Comparison of ENCODE assay signal across 8 cellular contexts in the genomic region with DNA sequence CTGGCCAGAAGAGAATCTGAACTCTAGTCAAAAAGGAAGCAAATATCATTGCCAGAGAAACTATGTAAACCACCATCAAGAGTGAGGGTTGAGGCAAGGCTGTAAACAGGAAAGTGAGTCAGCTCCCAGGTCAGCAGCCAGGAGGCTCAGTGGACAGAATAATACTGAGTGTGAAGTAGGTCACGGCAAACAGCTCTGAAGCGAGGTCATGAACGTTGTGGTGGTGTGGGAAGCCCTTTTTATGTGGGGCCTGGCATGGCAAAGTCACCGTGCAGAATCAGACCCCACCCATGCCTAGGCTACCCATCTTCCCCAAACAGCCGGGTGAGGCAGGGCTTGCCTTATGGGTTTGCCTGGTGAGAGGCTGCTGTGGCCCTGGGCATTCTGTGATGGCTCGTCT. TPM values are rescaled to one million over a fixed set of nuclear protein-coding genes. Genes with fewer than 3 reads are reported as not detected.
DNase-seq lines count a peak whose midpoint lies in the region; ATAC-seq, FAIRE-seq and TF ChIP-seq lines count a peak whose summit lies in the region.

No MANE protein-coding gene starts in this region.

- no peaks in the 10 kb centered on the region for H3K9me3 Mint-ChIP-seq in CD4-positive, alpha-beta T cell

- H2AFZ ChIP-seq in osteoblast (ENCODE audit: low read length) = peak overlapping the region; percentile 25

- H3K27me3 Mint-ChIP-seq in CD4-positive, alpha-beta T cell = no peaks in the 10 kb centered on the region

- FAIRE-seq in endometrium (lab: Jason Lieb, UNC) = peak; percentile 15

- intact Hi-C loops in CD4-positive, alpha-beta T cell (cut with DNase I, micrococcal nuclease) = loop anchor here in 1 of 2 experiments (1.0 kb wide), 1 partner anchor 16 kb away; no protein-coding TSS in a partner anchor
- intact Hi-C loops in uterus (cut with DNase I; ENCODE audit: low total_unique reads) = no loop called here

- peaks cover 55% of the 10 kb centered on the region for H3K4me1 Mint-ChIP-seq in CD4-positive, alpha-beta T cell (ENCODE audit: low read depth)

- no peak for TF ChIP-seq CTCF in CD4-positive, alpha-beta T cell (IDR thresholded peaks at IDR 0.05)
- TF ChIP-seq CTCF in osteoblast (IDR thresholded peaks at IDR 0.05; ENCODE audit: extremely low read depth, low read depth, low read length) (no peak), uterus (IDR thresholded peaks at IDR 0.05) (peak in 1 of 4 experiments; percentile 10), BE2C (IDR thresholded peaks at IDR 0.05; ENCODE audit: low read depth, low read length) (no peak)

- H3K4me1 ChIP-seq in osteoblast (ENCODE audit: insufficient read depth, low read length) (peaks cover 24% of the 10 kb centered on the region), uterus (no peaks in the 10 kb centered on the region), BE2C (no peaks in the 10 kb centered on the region)

- H3K4me3 ChIP-seq in osteoblast (ENCODE audit: insufficient read depth, low read length) = no peak overlapping the region
- no peak overlapping the region for H3K4me3 ChIP-seq in uterus
- no peak overlapping the region for H3K4me3 ChIP-seq in BE2C (ENCODE audit: low read depth, low read length)

- DNase-seq in CD4-positive, alpha-beta T cell = peak; percentile 39 to 65 (median 52)
- peak; percentile 40 to 59 for DNase-seq in activated CD4-positive, alpha-beta T cell treated with anti-CD3 and anti-CD28 coated beads, Interleukin-2, amount 50 U/mL, for 48 hours
- DNase-seq in osteoblast (ENCODE audit: insufficient read length, low spot score, missing footprints) (peak; percentile 77), uterus (peak; percentile 27 to 64), putamen (ENCODE audit: low spot score) (no peak), BE2C (no peak)

- H3K9me3 ChIP-seq in CD4-positive, alpha-beta T cell (ENCODE audit: control insufficient read depth, low read length) = no peaks in the 10 kb centered on the region
- H3K9me3 ChIP-seq in osteoblast (ENCODE audit: low read depth, low read length) (no peaks in the 10 kb centered on the region), uterus (no peaks in the 10 kb centered on the region), BE2C (no peaks in the 10 kb centered on the region)

- no peaks in the 10 kb centered on the region for H4K20me1 ChIP-seq in osteoblast (ENCODE audit: insufficient read depth, low read length)

- H3K36me3 Mint-ChIP-seq in CD4-positive, alpha-beta T cell (ENCODE audit: low read depth) = no peaks in the 10 kb centered on the region

- H3K27ac ChIP-seq in CD4-positive, alpha-beta T cell (ENCODE audit: low read depth, low read length) = peak overlapping the region; percentile 70
- H3K27ac ChIP-seq in osteoblast (ENCODE audit: low read depth, low read length) = peak overlapping the region; percentile 62
- peak overlapping the region; percentile 66 to 76 for H3K27ac ChIP-seq in uterus

- H3K79me2 ChIP-seq in osteoblast (ENCODE audit: insufficient read depth, low read length) = no peaks in the 10 kb centered on the region

- no peak for TF ChIP-seq POLR2A in uterus (IDR thresholded peaks at IDR 0.05)

- H3K36me3 ChIP-seq in osteoblast (ENCODE audit: insufficient read depth, low read length) (no peaks in the 10 kb centered on the region), uterus (no peaks in the 10 kb centered on the region), BE2C (no peaks in the 10 kb centered on the region)

- H3K4me2 ChIP-seq in osteoblast (ENCODE audit: insufficient read depth, low read length) = peak overlapping the region; percentile 41

- H3K4me3 Mint-ChIP-seq in CD4-positive, alpha-beta T cell = peak overlapping the region; percentile 76

- H3K27me3 ChIP-seq in CD4-positive, alpha-beta T cell (ENCODE audit: control insufficient read depth, insufficient read depth, low read length) = no peaks in the 10 kb centered on the region
- no peaks in the 10 kb centered on the region for H3K27me3 ChIP-seq in osteoblast (ENCODE audit: insufficient read depth, low read length)
- H3K27me3 ChIP-seq in uterus = no peaks in the 10 kb centered on the region
- H3K27me3 ChIP-seq in BE2C = 0 out of 2 replicates have a peak, but pooled peaks cover 3% of the 10 kb centered on the region

- peak; percentile 54 for ATAC-seq in CD4-positive, alpha-beta T cell (ENCODE audit: poor library complexity)
- ATAC-seq in HG03565 (IDR thresholded peaks at IDR 0.05; ENCODE audit: unreplicated experiment) = peak; percentile 38

- H3K27ac Mint-ChIP-seq in CD4-positive, alpha-beta T cell = peak overlapping the region; percentile 91

- CTCF ChIA-PET in CD4-positive, alpha-beta T cell (lab: Charles Lee) = interaction anchor here (1.7 to 1.9 kb wide), 2 partner anchors 17 to 45 kb away, joined by 6 to 7 read pairs; no protein-coding TSS in a partner anchor

- POLR2A ChIA-PET in CD4-positive, alpha-beta T cell (lab: Charles Lee) = interaction anchor here (0.7 to 1.9 kb wide), 7 partner anchors 11 to 150 kb away, joined by 3 to 9 read pairs (median 4); no protein-coding TSS in a partner anchor

RNA-seq across cellular contexts. Expression of a gene that starts 43.9 kb away (rescaled TPM):
- 10 to 100 TPM in 1 of 2 experiments, 1 to 10 TPM in 1; 9.5 to 10.5 TPM for total RNA-seq in CD4-positive, alpha-beta T cell
- total RNA-seq in osteoblast (6,477 and 8,941 TPM in 2 replicates), uterus (100 to 1,000 TPM; 119 to 341 (median 210) TPM)
- polyA plus RNA-seq in BE2C (2012; ENCODE audit: insufficient read depth, insufficient read length, low read depth) = 0.90 TPM

Comparison
In these comparisons a context has a peak if more than half of its experiments do, and no peak if none do; other contexts are left out.
1. DNase-seq: peak in CD4-positive, alpha-beta T cell (10 of 10), activated CD4-positive, alpha-beta T cell treated with anti-CD3 and anti-CD28 coated beads, Interleukin-2, amount 50 U/mL, for 48 hours (2 of 2), osteoblast (single experiment) and uterus (2 of 2); none in putamen (single experiment) and BE2C (single experiment).
2. RNA of a gene that starts 43.9 kb away (total RNA-seq): 6,477 to 8,941 TPM in osteoblast; 119 to 341 TPM in uterus and 9.5 to 10.5 TPM in CD4-positive, alpha-beta T cell; every median in the first group is over 10 times any median in the second.
3. Peak in every context shown above with its lines, with median percentiles within 50 percentile points of each other: H3K27ac ChIP-seq.